In genomic region chr2:133171396-133172004, GRCh38 we compare ENCODE assay signal across 9 cellular contexts.
DNase-seq lines count a peak whose midpoint lies in the region; ATAC-seq, FAIRE-seq and TF ChIP-seq lines count a peak whose summit lies in the region.
"Had no signal": no experiment of that assay in that cellular context is flagged by ENCODE, and none has a peak within 500 bp of the region (broad histone marks: within the 10 kb centered on the region; RNA-seq: fewer than 3 reads in every experiment).

No MANE protein-coding gene starts in this region.

- H3K79me1 ChIP-seq in trophoblast cell (ENCODE audit: low read length): no peaks in the 10 kb centered on the region

- CTCF ChIA-PET in activated CD8-positive, alpha-beta T cell treated with anti-CD3 and anti-CD28 coated beads for 36 hours (lab: Charles Lee): interaction anchor here (0.6 to 2.3 kb wide), 2 partner anchors 621 to 624 kb away, joined by 3 to 15 read pairs; no protein-coding TSS in a partner anchor
- CTCF ChIA-PET in activated CD8-positive, alpha-beta T cell treated with anti-CD3 and anti-CD28 coated beads, Interleukin-2, amount 10 ng/mL, durations not matched to agents 7 days and 5 days (lab: Charles Lee): interaction anchor here (2.0 kb wide), 1 partner anchor 624 kb away, joined by 9 read pairs; no protein-coding TSS in a partner anchor

- H3K79me2 ChIP-seq in trophoblast cell (ENCODE audit: control insufficient read depth, insufficient read depth, low read length, poor library complexity): no peaks in the 10 kb centered on the region

- H3K14ac ChIP-seq in trophoblast cell (ENCODE audit: low read length): no peak overlapping the region

- no peak overlapping the region for H2AFZ ChIP-seq in trophoblast cell (ENCODE audit: insufficient read depth, low read length, poor library complexity)

- no peak overlapping the region for H3K4me3 ChIP-seq in esophagus squamous epithelium
- H3K4me3 ChIP-seq in trophoblast cell (ENCODE audit: low read depth, low read length): no peak overlapping the region

- no peak overlapping the region for H2BK12ac ChIP-seq in trophoblast cell (ENCODE audit: low read length)

- intact Hi-C loops in activated CD8-positive, alpha-beta T cell treated with anti-CD3 and anti-CD28 coated beads for 36 hours (cut with micrococcal nuclease): loop anchor here (10.0 kb wide), 1 partner anchor 627 kb away; no protein-coding TSS in a partner anchor
- intact Hi-C loops in esophagus squamous epithelium (cut with DNase I): loop anchor here (5.0 kb wide), 1 partner anchor 619 kb away; no protein-coding TSS in a partner anchor

- H3K27me3 ChIP-seq in esophagus squamous epithelium (no peaks in the 10 kb centered on the region), trophoblast cell (ENCODE audit: insufficient read depth, low read length) (no peaks in the 10 kb centered on the region)

- no peak overlapping the region for H3K4ac ChIP-seq in trophoblast cell (ENCODE audit: low read depth, low read length)

- H3K9ac ChIP-seq in trophoblast cell (ENCODE audit: low read length): no peak overlapping the region

- H3K36me3 ChIP-seq in esophagus squamous epithelium (no peaks in the 10 kb centered on the region), trophoblast cell (ENCODE audit: control insufficient read depth in 1 of 2, insufficient read depth in 2 of 2, low read length in 2 of 2) (no peaks in the 10 kb centered on the region)

- no peaks in the 10 kb centered on the region for H3K36me3 Mint-ChIP-seq in activated CD8-positive, alpha-beta T cell treated with anti-CD3 and anti-CD28 coated beads for 36 hours (ENCODE audit: low read depth)
- H3K36me3 Mint-ChIP-seq in activated CD8-positive, alpha-beta T cell treated with anti-CD3 and anti-CD28 coated beads, Interleukin-2, amount 10 ng/mL, durations not matched to agents 7 days and 5 days (ENCODE audit: low read depth): no peaks in the 10 kb centered on the region
- H3K36me3 Mint-ChIP-seq: activated naive CD8-positive, alpha-beta T cell had no signal

- no peak overlapping the region for H4K91ac ChIP-seq in trophoblast cell (ENCODE audit: low read depth, low read length)

- H3K27ac ChIP-seq in esophagus squamous epithelium: no peak overlapping the region
- H3K27ac ChIP-seq in trophoblast cell (ENCODE audit: low read depth, low read length): no peak overlapping the region

- peaks cover 2% of the 10 kb centered on the region for H3K9me3 Mint-ChIP-seq in activated CD8-positive, alpha-beta T cell treated with anti-CD3 and anti-CD28 coated beads for 36 hours
- no peaks in the 10 kb centered on the region for H3K9me3 Mint-ChIP-seq in activated CD8-positive, alpha-beta T cell treated with anti-CD3 and anti-CD28 coated beads, Interleukin-2, amount 10 ng/mL, durations not matched to agents 7 days and 5 days (ENCODE audit: insufficient read depth)

- peak; percentile 40 for TF ChIP-seq CTCF in activated CD8-positive, alpha-beta T cell treated with anti-CD3 and anti-CD28 coated beads for 36 hours (IDR thresholded peaks at IDR 0.05)
- peak in 5 of 6 experiments; percentile 45 to 76 (median 46) for TF ChIP-seq CTCF in esophagus squamous epithelium (IDR thresholded peaks at IDR 0.05)

- no peaks in the 10 kb centered on the region for H3K27me3 Mint-ChIP-seq in activated CD8-positive, alpha-beta T cell treated with anti-CD3 and anti-CD28 coated beads for 36 hours
- H3K27me3 Mint-ChIP-seq in activated CD8-positive, alpha-beta T cell treated with anti-CD3 and anti-CD28 coated beads, Interleukin-2, amount 10 ng/mL, durations not matched to agents 7 days and 5 days (ENCODE audit: low read depth): no peaks in the 10 kb centered on the region

- H2BK120ac ChIP-seq in trophoblast cell (ENCODE audit: insufficient read depth, low read length, poor library complexity): no peak overlapping the region

- no peak overlapping the region for H4K12ac ChIP-seq in trophoblast cell (ENCODE audit: low read depth, low read length)

- 18 to 19% methylated on average over 3 of the region's 3 CpGs for WGBS in esophagus squamous epithelium, 2 donors
- WGBS in trophoblast cell (ENCODE audit: extremely low coverage, insufficient coverage, insufficient read length): no CpG with 5 or more reads among the region's 3 CpGs

- H2BK5ac ChIP-seq in trophoblast cell (ENCODE audit: low read depth, low read length, poor library complexity): no peak overlapping the region

- H3K4me2 ChIP-seq in trophoblast cell (ENCODE audit: low read length): no peak overlapping the region

- no peak overlapping the region for H2AK5ac ChIP-seq in trophoblast cell (ENCODE audit: low read length)

- ATAC-seq in activated CD8-positive, alpha-beta T cell treated with anti-CD3 and anti-CD28 coated beads for 36 hours: no peak
- ATAC-seq in activated CD8-positive, alpha-beta T cell treated with anti-CD3 and anti-CD28 coated beads, Interleukin-2, amount 10 ng/mL, durations not matched to agents 7 days and 5 days: no peak
- ATAC-seq in GM19035 (IDR thresholded peaks at IDR 0.05; ENCODE audit: unreplicated experiment) (no peak), HG02884 (IDR thresholded peaks at IDR 0.05; ENCODE audit: unreplicated experiment) (no peak)

- H3K9me3 ChIP-seq in esophagus squamous epithelium (no peaks in the 10 kb centered on the region), trophoblast cell (ENCODE audit: insufficient read depth, low read depth, low read length) (no peaks in the 10 kb centered on the region)

- H3K4me1 ChIP-seq in esophagus squamous epithelium: no peaks in the 10 kb centered on the region
- H3K4me1 ChIP-seq in trophoblast cell (ENCODE audit: control insufficient read depth in 1 of 2, insufficient read depth in 2 of 2, low read length in 2 of 2): no peaks in the 10 kb centered on the region

- peak; percentile 67 for FAIRE-seq in RCC 7860 (lab: Jason Lieb, UNC)

- DNase-seq in activated CD8-positive, alpha-beta T cell treated with anti-CD3 and anti-CD28 coated beads for 36 hours: no peak
- no peak for DNase-seq in activated CD8-positive, alpha-beta T cell treated with anti-CD3 and anti-CD28 coated beads, Interleukin-2, amount 10 ng/mL, durations not matched to agents 7 days and 5 days
- DNase-seq in LoVo (ENCODE audit: low spot score) (peak; percentile 47), RCC 7860 (ENCODE audit: low spot score) (peak; percentile 63), esophagus squamous epithelium (lab: John Stamatoyannopoulos, UW) (no peak), trophoblast cell (peak; percentile 4 to 71)

- no peak overlapping the region for H3K27ac Mint-ChIP-seq in activated CD8-positive, alpha-beta T cell treated with anti-CD3 and anti-CD28 coated beads for 36 hours
- H3K27ac Mint-ChIP-seq in activated CD8-positive, alpha-beta T cell treated with anti-CD3 and anti-CD28 coated beads, Interleukin-2, amount 10 ng/mL, durations not matched to agents 7 days and 5 days: no peak overlapping the region
- H3K27ac Mint-ChIP-seq: activated naive CD8-positive, alpha-beta T cell had no signal

- POLR2A ChIA-PET in activated CD8-positive, alpha-beta T cell treated with anti-CD3 and anti-CD28 coated beads for 36 hours (lab: Charles Lee): no interaction called here
- POLR2A ChIA-PET in activated CD8-positive, alpha-beta T cell treated with anti-CD3 and anti-CD28 coated beads, Interleukin-2, amount 10 ng/mL, durations not matched to agents 7 days and 5 days (lab: Charles Lee): no interaction called here

- H3K23ac ChIP-seq in trophoblast cell (ENCODE audit: low read length): no peak overlapping the region

- H3K18ac ChIP-seq in trophoblast cell (ENCODE audit: low read length): no peak overlapping the region

- no peak overlapping the region for H4K8ac ChIP-seq in trophoblast cell (ENCODE audit: low read depth, low read length)

- no peak overlapping the region for H3K4me3 Mint-ChIP-seq in activated CD8-positive, alpha-beta T cell treated with anti-CD3 and anti-CD28 coated beads for 36 hours
- H3K4me3 Mint-ChIP-seq in activated CD8-positive, alpha-beta T cell treated with anti-CD3 and anti-CD28 coated beads, Interleukin-2, amount 10 ng/mL, durations not matched to agents 7 days and 5 days: no peak overlapping the region
- H3K4me3 Mint-ChIP-seq: activated naive CD8-positive, alpha-beta T cell had no signal

- TF ChIP-seq POLR2A in esophagus squamous epithelium (IDR thresholded peaks at IDR 0.05): no peak

- no peaks in the 10 kb centered on the region for H3K4me1 Mint-ChIP-seq in activated CD8-positive, alpha-beta T cell treated with anti-CD3 and anti-CD28 coated beads for 36 hours (ENCODE audit: low read depth)
- H3K4me1 Mint-ChIP-seq in activated CD8-positive, alpha-beta T cell treated with anti-CD3 and anti-CD28 coated beads, Interleukin-2, amount 10 ng/mL, durations not matched to agents 7 days and 5 days (ENCODE audit: low read depth): no peaks in the 10 kb centered on the region

Comparison
In these comparisons a context has a peak if more than half of its experiments do, and no peak if none do; other contexts are left out.
1. DNase-seq: peak in LoVo (single experiment), RCC 7860 (single experiment) and trophoblast cell (2 of 2); none in activated CD8-positive, alpha-beta T cell treated with anti-CD3 and anti-CD28 coated beads for 36 hours (single experiment), activated CD8-positive, alpha-beta T cell treated with anti-CD3 and anti-CD28 coated beads, Interleukin-2, amount 10 ng/mL, durations not matched to agents 7 days and 5 days (single experiment) and esophagus squamous epithelium (single experiment).